Comparison of ENCODE assay signal across 10 cellular contexts in genomic region chr4:24793219-24794005, GRCh38. TPM values are rescaled to one million over a fixed set of nuclear protein-coding genes. Genes with fewer than 3 reads are reported as not detected.
A peak's percentile ranks its signal among the peaks of the same experiment; 100 is the strongest.
DNase-seq lines count a peak whose midpoint lies in the region; ATAC-seq and TF ChIP-seq lines count a peak whose summit lies in the region.
"Had no signal": no experiment of that assay in that cellular context is flagged by ENCODE, and none has a peak within 500 bp of the region (broad histone marks: within the 10 kb centered on the region; RNA-seq: fewer than 3 reads in every experiment).

No MANE protein-coding gene starts in this region.

- H3K4me3 Mint-ChIP-seq in type B pancreatic cell: peak overlapping the region; percentile 55
- H3K4me3 Mint-ChIP-seq in natural killer cell: no peak overlapping the region

- peaks cover 17% of the 10 kb centered on the region for H3K4me1 Mint-ChIP-seq in type B pancreatic cell (ENCODE audit: unreplicated experiment)
- H3K4me1 Mint-ChIP-seq in natural killer cell: no peaks in the 10 kb centered on the region

- ATAC-seq in SK-N-SH treated with all-trans-retinoic acid at 6 μM for 48 hours (peak; percentile 7; the same call in 1 of the 3 replicates), HG02870 (IDR thresholded peaks at IDR 0.05; ENCODE audit: unreplicated experiment) (no peak), natural killer cell (no peak)

- H3K36me3 Mint-ChIP-seq in type B pancreatic cell (no peaks in the 10 kb centered on the region), natural killer cell (no peaks in the 10 kb centered on the region)

- intact Hi-C loops in natural killer cell (cut with micrococcal nuclease): no loop called here

- H3K27ac Mint-ChIP-seq in type B pancreatic cell (no peak overlapping the region), natural killer cell (no peak overlapping the region)

- H3K27me3 Mint-ChIP-seq in type B pancreatic cell (peaks cover 36% of the 10 kb centered on the region), natural killer cell (ENCODE audit: low read depth in 2 of 2) (peaks cover 2 to 5% of the 10 kb centered on the region in 2 donors)

- TF ChIP-seq CTCF in type B pancreatic cell (conservative IDR thresholded peaks at IDR 0.05) (peak; percentile 50), natural killer cell (IDR thresholded peaks at IDR 0.05) (no peak)

- H3K9me3 Mint-ChIP-seq in type B pancreatic cell: peaks cover 5% of the 10 kb centered on the region
- H3K9me3 Mint-ChIP-seq in natural killer cell: peaks cover 0 to 2% of the 10 kb centered on the region in 2 donors

- DNase-seq in NOMO-1 treated with DMSO at 0.1 percent for 48 hours (lab: John Stamatoyannopoulos, UW; ENCODE audit: unreplicated experiment): peak; percentile 34
- DNase-seq in NOMO-1 treated with dmso at 0.1 percent for 144 hours (lab: John Stamatoyannopoulos, UW; ENCODE audit: unreplicated experiment): no peak
- DNase-seq in hepatic stellate cell (ENCODE audit: low spot score): peak; percentile 35
- DNase-seq in type B pancreatic cell (ENCODE audit: extremely low spot score, unreplicated experiment): no peak
- DNase-seq in T-helper 2 cell: no peak
- DNase-seq in natural killer cell: no peak
- DNase-seq: activated CD8-positive, alpha-beta memory T cell treated with anti-CD3 and anti-CD28 coated beads for 24 hours; NCI-H446 treated with DMSO at 0.1 percent for 48 hours had no signal

TF ChIP-seq in SK-N-SH treated with all-trans-retinoic acid at 6 μM for 48 hours, 23 proteins besides CTCF, POLR2A, EP300 and RAD21:
- TF ChIP-seq GLIS3 (CRISPR knock-in tag; IDR thresholded peaks at IDR 0.05) (no peak), ESRRG (CRISPR knock-in tag; IDR thresholded peaks at IDR 0.05) (no peak), CSRNP3 (CRISPR knock-in tag; IDR thresholded peaks at IDR 0.05) (no peak), ZFP30 (CRISPR knock-in tag; IDR thresholded peaks at IDR 0.05) (no peak), SNAI2 (CRISPR knock-in tag; IDR thresholded peaks at IDR 0.05) (no peak), ISL1 (CRISPR knock-in tag; IDR thresholded peaks at IDR 0.05) (no peak), CREB5 (CRISPR knock-in tag; IDR thresholded peaks at IDR 0.05; ENCODE audit: low read depth) (no peak), RARB (CRISPR knock-in tag; IDR thresholded peaks at IDR 0.05) (no peak), ZFP3 (CRISPR knock-in tag; IDR thresholded peaks at IDR 0.05) (no peak), ZNF8 (CRISPR knock-in tag; IDR thresholded peaks at IDR 0.05) (no peak), TSHZ2 (CRISPR knock-in tag; IDR thresholded peaks at IDR 0.05) (no peak), ZC3H10 (CRISPR knock-in tag; IDR thresholded peaks at IDR 0.05) (no peak), OSR1 (CRISPR knock-in tag; IDR thresholded peaks at IDR 0.05) (no peak), ZNF70 (CRISPR knock-in tag; IDR thresholded peaks at IDR 0.05) (no peak), TOX (CRISPR knock-in tag; IDR thresholded peaks at IDR 0.05; ENCODE audit: borderline replicate concordance) (no peak), PATZ1 (CRISPR knock-in tag; IDR thresholded peaks at IDR 0.05; ENCODE audit: borderline replicate concordance) (no peak)

RNA-seq across cellular contexts. Expression of gene SOD3, which starts 2.0 kb away (rescaled TPM):
- total RNA-seq in type B pancreatic cell (ENCODE audit: low replicate concordance) (3.8 and 5.4 TPM in 2 replicates), natural killer cell (not detected)

Comparison
In these comparisons a context has a peak if more than half of its experiments do, and no peak if none do; other contexts are left out.
1. DNase-seq: peak in NOMO-1 treated with DMSO at 0.1 percent for 48 hours (single experiment) and hepatic stellate cell (single experiment); none in NOMO-1 treated with dmso at 0.1 percent for 144 hours (single experiment), type B pancreatic cell (single experiment), T-helper 2 cell (0 of 5) and natural killer cell (single experiment).